ENCODE assay signal across 14 cellular contexts in genomic region chr3:182618981-182619591, GRCh38.
DNase-seq lines count a peak whose midpoint lies in the region; ATAC-seq and TF ChIP-seq lines count a peak whose summit lies in the region.
"Had no signal": no experiment of that assay in that cellular context is flagged by ENCODE, and none has a peak within 500 bp of the region (broad histone marks: within the 10 kb centered on the region; RNA-seq: fewer than 3 reads in every experiment).

No MANE protein-coding gene starts in this region.

- no peak for TF ChIP-seq POLR2A in testis (IDR thresholded peaks at IDR 0.05)

- H3K4me1 Mint-ChIP-seq in GM23338: peaks cover 39% of the 10 kb centered on the region

- no peak overlapping the region for H3K27ac Mint-ChIP-seq in GM23338
- H3K27ac Mint-ChIP-seq: nephron; stimulated activated naive CD8-positive, alpha-beta T cell treated with anti-CD3 and anti-CD28 coated beads, Interleukin-15, Interleukin-2, amounts not matched to agents 100 ng/mL and 50 ng/mL, for 24 hours; T-helper 1 cell treated with Interleukin-12 subunit alpha and Interleukin-12 subunit beta and Interleukin-4 antibody, amounts not matched to agents 30 μg/mL and 1 μg/mL, for 36 hours had no signal

- no peaks in the 10 kb centered on the region for H3F3A ChIP-seq in GM23338 (replicated peaks; ENCODE audit: low read depth)

- H3K9me3 ChIP-seq in testis: no peaks in the 10 kb centered on the region
- H3K9me3 ChIP-seq: BLaER1 treated with 17β-estradiol and CSF1 and Interleukin-3, amounts not matched to agents 10 nM and 100 nM had no signal

- no peak for ATAC-seq in GM23338

- TF ChIP-seq CTCF in GM23338 (conservative IDR thresholded peaks at IDR 0.05; ENCODE audit: low read depth in 2 of 2) (no peak), testis (IDR thresholded peaks at IDR 0.05) (no peak)

- H3K4me3 ChIP-seq in GM23338: no peak overlapping the region
- no peak overlapping the region for H3K4me3 ChIP-seq in testis
- H3K4me3 ChIP-seq: BLaER1 treated with 17β-estradiol and CSF1 and Interleukin-3, amounts not matched to agents 10 nM and 100 nM had no signal

- no peak overlapping the region for H3K4me3 Mint-ChIP-seq in GM23338
- H3K4me3 Mint-ChIP-seq: nephron; stimulated activated naive CD8-positive, alpha-beta T cell treated with anti-CD3 and anti-CD28 coated beads, Interleukin-15, Interleukin-2, amounts not matched to agents 100 ng/mL and 50 ng/mL, for 24 hours; T-helper 1 cell treated with Interleukin-12 subunit alpha and Interleukin-12 subunit beta and Interleukin-4 antibody, amounts not matched to agents 30 μg/mL and 1 μg/mL, for 36 hours had no signal

- no peaks in the 10 kb centered on the region for H3K9me3 Mint-ChIP-seq in GM23338
- H3K9me3 Mint-ChIP-seq: nephron; stimulated activated naive CD8-positive, alpha-beta T cell treated with anti-CD3 and anti-CD28 coated beads, Interleukin-15, Interleukin-2, amounts not matched to agents 100 ng/mL and 50 ng/mL, for 24 hours; T-helper 1 cell treated with Interleukin-12 subunit alpha and Interleukin-12 subunit beta and Interleukin-4 antibody, amounts not matched to agents 30 μg/mL and 1 μg/mL, for 36 hours had no signal

- no peak overlapping the region for H3K27ac ChIP-seq in GM23338 (ENCODE audit: low read depth)
- no peak overlapping the region for H3K27ac ChIP-seq in testis
- H3K27ac ChIP-seq: BLaER1 treated with 17β-estradiol and CSF1 and Interleukin-3, amounts not matched to agents 10 nM and 100 nM had no signal

- no peaks in the 10 kb centered on the region for H3K36me3 ChIP-seq in GM23338 (ENCODE audit: insufficient read depth)
- no peaks in the 10 kb centered on the region for H3K36me3 ChIP-seq in testis (ENCODE audit: low read depth, missing control alignments)
- H3K36me3 ChIP-seq: BLaER1 treated with 17β-estradiol and CSF1 and Interleukin-3, amounts not matched to agents 10 nM and 100 nM had no signal

- WGBS in testis, 2 donors: 87 to 88% methylated on average over 9 of the region's 9 CpGs

- no peak overlapping the region for H3K4me2 ChIP-seq in GM23338
- H3K4me2 ChIP-seq: BLaER1 treated with 17β-estradiol and CSF1 and Interleukin-3, amounts not matched to agents 10 nM and 100 nM had no signal

- H3K9me2 ChIP-seq in GM23338 (ENCODE audit: insufficient read depth): no peaks in the 10 kb centered on the region

- no peaks in the 10 kb centered on the region for H3K27me3 ChIP-seq in GM23338 (ENCODE audit: insufficient read depth)
- no peaks in the 10 kb centered on the region for H3K27me3 ChIP-seq in testis
- H3K27me3 ChIP-seq: BLaER1 treated with 17β-estradiol and CSF1 and Interleukin-3, amounts not matched to agents 10 nM and 100 nM had no signal

- no peak overlapping the region for H2AFZ ChIP-seq in GM23338

- H4K20me1 ChIP-seq in GM23338 (replicated peaks; ENCODE audit: insufficient read depth): no peaks in the 10 kb centered on the region
- H4K20me1 ChIP-seq: BLaER1 treated with 17β-estradiol and CSF1 and Interleukin-3, amounts not matched to agents 10 nM and 100 nM had no signal

- no peaks in the 10 kb centered on the region for H3K36me3 Mint-ChIP-seq in GM23338 (ENCODE audit: low read depth)

- H3K79me2 ChIP-seq in GM23338 (replicated peaks; ENCODE audit: insufficient read depth): no peaks in the 10 kb centered on the region

- peaks cover 15% of the 10 kb centered on the region for H3K4me1 ChIP-seq in GM23338 (ENCODE audit: insufficient read depth)
- no peaks in the 10 kb centered on the region for H3K4me1 ChIP-seq in testis

- peaks cover 6% of the 10 kb centered on the region for H3K27me3 Mint-ChIP-seq in GM23338 (ENCODE audit: insufficient read depth, low read depth, poor library complexity)

- DNase-seq in ELR (ENCODE audit: low read depth) (peak; percentile 55), LoVo (ENCODE audit: low spot score) (peak; percentile 19), SHP77 treated with DMSO at 0.1 percent for 48 hours (lab: John Stamatoyannopoulos, UW) (peak; percentile 45), iris pigment epithelial cell (ENCODE audit: low read depth) (peak; percentile 78), GM23338 (ENCODE audit: low spot score) (no peak), HK-2 (ENCODE audit: unreplicated experiment) (no peak), testis (no peak)
- DNase-seq in stimulated activated CD4-positive, alpha-beta T cell treated with anti-CD3 and anti-CD28 coated beads, Interleukin-4, amount 100 ng/mL, for 1 hour: no peak
- DNase-seq: activated CD8-positive, alpha-beta memory T cell treated with anti-CD3 and anti-CD28 coated beads for 24 hours; NCI-H524 had no signal

- intact Hi-C loops in testis (cut with DNase I; ENCODE audit: low total_unique reads): no loop called here

TF ChIP-seq in GM23338, 12 proteins besides CTCF, POLR2A, EP300 and RAD21:
- TF ChIP-seq ZNF114 (CRISPR knock-in tag; IDR thresholded peaks at IDR 0.05) (no peak), EZH2phosphoT487 (IDR thresholded peaks at IDR 0.05; ENCODE audit: unreplicated experiment) (no peak), JUNB (IDR thresholded peaks at IDR 0.05; ENCODE audit: unreplicated experiment) (no peak), STAT1 (IDR thresholded peaks at IDR 0.05; ENCODE audit: unreplicated experiment) (no peak), ZNF331 (CRISPR knock-in tag; IDR thresholded peaks at IDR 0.05; ENCODE audit: low read depth) (no peak)
- TF ChIP-seq, protein P1, sequence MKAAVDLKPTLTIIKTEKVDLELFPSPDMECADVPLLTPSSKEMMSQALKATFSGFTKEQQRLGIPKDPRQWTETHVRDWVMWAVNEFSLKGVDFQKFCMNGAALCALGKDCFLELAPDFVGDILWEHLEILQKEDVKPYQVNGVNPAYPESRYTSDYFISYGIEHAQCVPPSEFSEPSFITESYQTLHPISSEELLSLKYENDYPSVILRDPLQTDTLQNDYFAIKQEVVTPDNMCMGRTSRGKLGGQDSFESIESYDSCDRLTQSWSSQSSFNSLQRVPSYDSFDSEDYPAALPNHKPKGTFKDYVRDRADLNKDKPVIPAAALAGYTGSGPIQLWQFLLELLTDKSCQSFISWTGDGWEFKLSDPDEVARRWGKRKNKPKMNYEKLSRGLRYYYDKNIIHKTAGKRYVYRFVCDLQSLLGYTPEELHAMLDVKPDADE (IDR thresholded peaks at IDR 0.05): no peak
TF ChIP-seq in GM23338: peak in this region for 0.

Comparison
In these comparisons a context has a peak if more than half of its experiments do, and no peak if none do; other contexts are left out.
1. DNase-seq: peak in ELR (single experiment), LoVo (single experiment), SHP77 treated with DMSO at 0.1 percent for 48 hours (single experiment) and iris pigment epithelial cell (single experiment); none in GM23338 (single experiment), HK-2 (single experiment), testis (single experiment) and stimulated activated CD4-positive, alpha-beta T cell treated with anti-CD3 and anti-CD28 coated beads, Interleukin-4, amount 100 ng/mL, for 1 hour (single experiment).